Comparison of ENCODE assay signal across 17 cellular contexts in the genomic region with DNA sequence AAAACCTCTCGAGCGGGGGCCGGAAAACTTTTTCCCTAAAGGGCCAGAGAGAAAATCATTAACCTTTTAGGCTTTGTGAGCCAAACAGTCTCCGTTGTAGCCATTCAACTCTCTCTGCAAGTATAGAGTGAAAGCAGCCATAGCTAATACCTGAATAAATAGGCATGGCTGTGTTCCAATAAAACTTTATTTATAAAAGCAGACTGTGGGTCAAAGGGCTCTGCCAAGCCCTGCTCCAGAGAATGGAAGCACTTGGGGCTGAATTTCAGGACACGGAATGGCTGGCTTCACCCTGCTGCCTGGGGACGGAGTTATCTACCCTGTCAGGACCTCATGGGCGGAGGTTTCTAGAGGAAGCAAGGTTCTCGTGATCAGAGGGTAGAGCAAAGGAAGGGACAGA.
"Had no signal": no experiment of that assay in that cellular context is flagged by ENCODE, and none has a peak within 500 bp of the region (broad histone marks: within the 10 kb centered on the region; RNA-seq: fewer than 3 reads in every experiment).

No MANE protein-coding gene starts in this region.

- DNase-seq: activated CD4-positive, alpha-beta T cell treated with anti-CD3 and anti-CD28 coated beads for 4 hours; activated CD8-positive, alpha-beta memory T cell treated with anti-CD3 and anti-CD28 coated beads, Interleukin-2, amount 50 U/mL, for 48 hours; activated CD8-positive, alpha-beta T cell treated with anti-CD3 and anti-CD28 coated beads, Interleukin-2, amount 10 ng/mL, durations not matched to agents 7 days and 5 days; activated naive CD4-positive, alpha-beta T cell; effector CD8-positive, alpha-beta T cell; hippocampal formation; immature natural killer cell; lower lobe of right lung; naive thymus-derived CD8-positive, alpha-beta T cell; stimulated activated CD4-positive, alpha-beta T cell treated with anti-CD3 and anti-CD28 coated beads, Interleukin-15, amount 100 ng/mL, for 24 hours; stimulated activated CD4-positive, alpha-beta T cell treated with anti-CD3 and anti-CD28 coated beads, Interleukin-4, amount 100 ng/mL, for 24 hours; T-helper 1 cell; WERI-Rb-1 had no signal

- H3K36me3 ChIP-seq: cardiac muscle cell, tibial nerve had no signal

- H3K27ac Mint-ChIP-seq: activated CD8-positive, alpha-beta T cell treated with anti-CD3 and anti-CD28 coated beads, Interleukin-2, amount 10 ng/mL, durations not matched to agents 7 days and 5 days; immature natural killer cell had no signal

- H3K27me3 ChIP-seq: cardiac muscle cell had no signal

- H3K4me1 Mint-ChIP-seq: immature natural killer cell; naive thymus-derived CD8-positive, alpha-beta T cell had no signal

- H3K9me3 ChIP-seq: lower lobe of right lung, tibial nerve had no signal

- H3K4me1 ChIP-seq: tibial nerve had no signal

- H3K4me3 ChIP-seq: cardiac muscle cell, coronary artery, lower lobe of right lung, SK-N-MC, tibial nerve had no signal

- H3K27ac ChIP-seq: coronary artery, lower lobe of right lung, SK-N-MC, tibial nerve, WERI-Rb-1 had no signal

- H3K36me3 Mint-ChIP-seq: immature natural killer cell; naive thymus-derived CD8-positive, alpha-beta T cell had no signal

- H3K9me3 Mint-ChIP-seq: immature natural killer cell; naive thymus-derived CD8-positive, alpha-beta T cell had no signal

- H3K4me3 Mint-ChIP-seq: activated CD8-positive, alpha-beta T cell treated with anti-CD3 and anti-CD28 coated beads, Interleukin-2, amount 10 ng/mL, durations not matched to agents 7 days and 5 days; immature natural killer cell; naive thymus-derived CD8-positive, alpha-beta T cell had no signal

- ATAC-seq: activated CD8-positive, alpha-beta T cell treated with anti-CD3 and anti-CD28 coated beads, Interleukin-2, amount 10 ng/mL, durations not matched to agents 7 days and 5 days; lower lobe of right lung; naive thymus-derived CD8-positive, alpha-beta T cell had no signal
